Comparison of ENCODE assay signal across 15 cellular contexts in the genomic region with DNA sequence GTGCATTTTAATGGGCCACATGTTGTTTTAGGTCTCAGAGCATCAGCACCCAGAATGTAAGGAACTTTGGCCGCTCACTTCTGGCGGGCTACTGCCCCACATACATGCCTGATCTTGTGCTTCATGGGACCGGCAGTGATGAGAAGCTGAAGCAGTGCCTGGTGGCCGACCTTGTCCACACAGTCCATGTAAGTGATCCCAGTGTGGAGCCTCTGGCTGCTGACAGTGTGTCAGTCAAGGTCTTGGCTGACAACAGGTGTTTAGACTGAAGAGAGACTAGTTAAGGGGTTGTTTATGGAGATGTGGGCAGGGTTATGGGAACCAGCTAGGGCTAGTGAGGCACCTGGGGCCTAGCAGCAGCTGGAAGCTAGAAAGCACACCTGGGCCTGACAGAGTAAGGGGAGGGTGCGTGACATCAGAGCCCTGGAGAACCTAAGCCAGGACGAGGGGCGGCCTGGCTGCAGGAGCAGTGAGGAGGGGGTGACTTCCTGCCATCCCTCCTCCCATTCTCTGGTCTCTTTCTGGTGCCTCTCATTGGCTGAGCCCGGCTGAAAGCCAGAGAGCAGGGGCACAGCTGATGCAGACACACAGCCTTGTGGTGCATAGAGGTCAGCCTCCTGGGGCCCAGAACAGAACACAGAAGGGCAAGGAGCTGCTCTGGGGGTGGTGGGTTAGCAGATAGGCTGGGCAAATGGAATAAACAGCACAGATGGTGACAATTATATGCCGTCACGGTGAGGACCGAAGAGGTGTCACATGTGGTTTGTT.
DNase-seq lines count a peak whose midpoint lies in the region; ATAC-seq and TF ChIP-seq lines count a peak whose summit lies in the region.
"Had no signal": no experiment of that assay in that cellular context is flagged by ENCODE, and none has a peak within 500 bp of the region (broad histone marks: within the 10 kb centered on the region; RNA-seq: fewer than 3 reads in every experiment).

No MANE protein-coding gene starts in this region.

- TF ChIP-seq POLR2A in upper lobe of left lung (IDR thresholded peaks at IDR 0.05): no peak

- no peak overlapping the region for H3K27ac Mint-ChIP-seq in activated CD8-positive, alpha-beta T cell treated with anti-CD3 and anti-CD28 coated beads for 36 hours
- H3K27ac Mint-ChIP-seq: T-helper 17 cell had no signal

- POLR2A ChIA-PET in SK-N-SH (lab: Yijun Ruan, JAX): no interaction called here
- POLR2A ChIA-PET in activated CD8-positive, alpha-beta T cell treated with anti-CD3 and anti-CD28 coated beads for 36 hours (lab: Charles Lee): no interaction called here

- H3K79me2 ChIP-seq in SK-N-SH (ENCODE audit: insufficient read depth): no peaks in the 10 kb centered on the region; the same call in 1 of the 2 replicates

- TF ChIP-seq EP300 in SK-N-SH (IDR thresholded peaks at IDR 0.05; ENCODE audit: borderline replicate concordance in 1 of 2, low read depth in 1 of 2, low read length in 1 of 2): no peak
- no peak for TF ChIP-seq EP300 in upper lobe of left lung (IDR thresholded peaks at IDR 0.05)

- no peaks in the 10 kb centered on the region for H3K9me3 ChIP-seq in heart right ventricle
- H3K9me3 ChIP-seq in SK-N-SH: no peaks in the 10 kb centered on the region
- H3K9me3 ChIP-seq in upper lobe of left lung: no peaks in the 10 kb centered on the region
- H3K9me3 ChIP-seq: lower lobe of right lung had no signal

- peak in 5 of 8 donors; percentile 4 to 53 (median 18) for ATAC-seq in heart right ventricle
- ATAC-seq in left lobe of liver: peak; percentile 16
- peak; percentile 6 to 9 for ATAC-seq in upper lobe of left lung (ENCODE audit: low FRiP score in 2 of 2)
- ATAC-seq in GM19023 (IDR thresholded peaks at IDR 0.05; ENCODE audit: unreplicated experiment): no peak
- ATAC-seq in activated CD8-positive, alpha-beta T cell treated with anti-CD3 and anti-CD28 coated beads for 36 hours: no peak
- ATAC-seq in HG02588 (IDR thresholded peaks at IDR 0.05; ENCODE audit: unreplicated experiment): no peak
- ATAC-seq: PC-3, T-helper 17 cell had no signal

- H3K9ac ChIP-seq in SK-N-SH: no peak overlapping the region

- H3K4me3 ChIP-seq in heart right ventricle (no peak overlapping the region), SK-N-SH (ENCODE audit: low read depth in 2 of 2, low read length in 1 of 2) (no peak overlapping the region), upper lobe of left lung (no peak overlapping the region)
- H3K4me3 ChIP-seq: lower lobe of right lung had no signal

- H3K27me3 ChIP-seq in heart right ventricle (no peaks in the 10 kb centered on the region), SK-N-SH (ENCODE audit: insufficient read depth) (no peaks in the 10 kb centered on the region), upper lobe of left lung (no peaks in the 10 kb centered on the region)

- no peaks in the 10 kb centered on the region for H3K27me3 Mint-ChIP-seq in activated CD8-positive, alpha-beta T cell treated with anti-CD3 and anti-CD28 coated beads for 36 hours
- H3K27me3 Mint-ChIP-seq: T-helper 17 cell had no signal

- no peak overlapping the region for H2AFZ ChIP-seq in SK-N-SH (ENCODE audit: low read depth)

- CTCF ChIA-PET in SK-N-SH (lab: Yijun Ruan, JAX): interaction anchor here (0.6 to 2.8 kb wide), 10 partner anchors 13 to 333 kb away, joined by 3 to 21 read pairs (median 5); no protein-coding TSS in a partner anchor
- CTCF ChIA-PET in activated CD8-positive, alpha-beta T cell treated with anti-CD3 and anti-CD28 coated beads for 36 hours (lab: Charles Lee): interaction anchor here (1.0 kb wide), 1 partner anchor 14 kb away, joined by 3 read pairs; no protein-coding TSS in a partner anchor

- no peak for DNase-seq in heart right ventricle
- no peak for DNase-seq in cardiac septum (ENCODE audit: low spot score)
- peak; percentile 77 for DNase-seq in SK-N-SH
- no peak for DNase-seq in left lobe of liver (ENCODE audit: low spot score)
- no peak for DNase-seq in upper lobe of left lung
- no peak for DNase-seq in activated CD8-positive, alpha-beta T cell treated with anti-CD3 and anti-CD28 coated beads for 36 hours
- DNase-seq: activated CD4-positive, alpha-beta T cell treated with anti-CD3 and anti-CD28 coated beads, Interleukin-2, amount 50 U/mL, for 4 hours; activated effector memory CD4-positive, alpha-beta T cell treated with Interleukin-2 at 50 U/mL for 16 hours; IMR-90; lower lobe of right lung; PC-3; stimulated activated CD4-positive, alpha-beta T cell treated with anti-CD3 and anti-CD28 coated beads, Interleukin-2, amount 100 ng/mL, for 24 hours; T-helper 17 cell had no signal

- no peak for TF ChIP-seq RAD21 in SK-N-SH (IDR thresholded peaks at IDR 0.05; ENCODE audit: low read length)

- peak overlapping the region in 1 of 10 donors; percentile 3 for H3K27ac ChIP-seq in heart right ventricle
- peak overlapping the region in 1 of 2 experiments; percentile 92; a peak in 2 of 4 replicates for H3K27ac ChIP-seq in SK-N-SH (ENCODE audit: low read depth in 2 of 2, low read length in 1 of 2)
- no peak overlapping the region for H3K27ac ChIP-seq in upper lobe of left lung
- H3K27ac ChIP-seq: lower lobe of right lung had no signal

- H3F3A ChIP-seq in SK-N-SH (replicated peaks; ENCODE audit: insufficient read depth): peaks cover 14% of the 10 kb centered on the region

- H3K4me2 ChIP-seq in SK-N-SH: no peak overlapping the region

- no peak for TF ChIP-seq CTCF in heart right ventricle (IDR thresholded peaks at IDR 0.05)
- TF ChIP-seq CTCF in SK-N-SH (IDR thresholded peaks at IDR 0.05): no peak
- no peak for TF ChIP-seq CTCF in upper lobe of left lung (IDR thresholded peaks at IDR 0.05)
- no peak for TF ChIP-seq CTCF in activated CD8-positive, alpha-beta T cell treated with anti-CD3 and anti-CD28 coated beads for 36 hours (IDR thresholded peaks at IDR 0.05)

- H3K9me2 ChIP-seq in SK-N-SH: no peaks in the 10 kb centered on the region

- H3K36me3 Mint-ChIP-seq in activated CD8-positive, alpha-beta T cell treated with anti-CD3 and anti-CD28 coated beads for 36 hours (ENCODE audit: low read depth): peaks cover 24% of the 10 kb centered on the region

- WGBS in heart right ventricle, 2 donors: 70 to 71% methylated on average over 11 of the region's 11 CpGs
- WGBS in SK-N-SH (ENCODE audit: low lambda C conversion rate): 78% methylated on average over 9 of the region's 11 CpGs
- 77 to 79% methylated on average over 11 of the region's 11 CpGs for WGBS in upper lobe of left lung, 2 donors

- H3K36me3 ChIP-seq in heart right ventricle (peaks cover 0 to 98% (median 31%) of the 10 kb centered on the region in 9 donors), SK-N-SH (replicated peaks in 1 of 2; ENCODE audit: control insufficient read depth in 1 of 2, insufficient read depth in 2 of 2, low read length in 1 of 2) (peaks cover 0 to 19% of the 10 kb centered on the region in 2 experiments), upper lobe of left lung (peaks cover 25 to 44% (median 35%) of the 10 kb centered on the region in 4 donors)

- H3K4me1 ChIP-seq in heart right ventricle (peaks cover 0 to 28% (median 12%) of the 10 kb centered on the region in 9 donors), SK-N-SH (ENCODE audit: control insufficient read depth in 1 of 2, insufficient read depth in 2 of 2, low read depth in 1 of 2, low read length in 1 of 2) (peaks cover 18 to 37% of the 10 kb centered on the region in 2 experiments; a peak in 3 of 4 replicates), upper lobe of left lung (no peaks in the 10 kb centered on the region)
- H3K4me1 ChIP-seq: lower lobe of right lung had no signal

- peaks cover 7% of the 10 kb centered on the region for H3K4me1 Mint-ChIP-seq in activated CD8-positive, alpha-beta T cell treated with anti-CD3 and anti-CD28 coated beads for 36 hours (ENCODE audit: low read depth)

- H3K4me3 Mint-ChIP-seq in activated CD8-positive, alpha-beta T cell treated with anti-CD3 and anti-CD28 coated beads for 36 hours: no peak overlapping the region
- H3K4me3 Mint-ChIP-seq: T-helper 17 cell had no signal

- no peaks in the 10 kb centered on the region for H3K9me3 Mint-ChIP-seq in activated CD8-positive, alpha-beta T cell treated with anti-CD3 and anti-CD28 coated beads for 36 hours

- no peaks in the 10 kb centered on the region; the same call in 1 of the 2 replicates for H4K20me1 ChIP-seq in SK-N-SH (ENCODE audit: insufficient read depth)

- intact Hi-C loops in heart right ventricle (cut with DNase I) (loop anchor here in 1 of 10 donors (10.0 kb wide), 1 partner anchor 234 kb away; the partner anchor contains the start of gene RAPGEF2), cardiac septum (cut with DNase I) (no loop called here)
- intact Hi-C loops in activated CD8-positive, alpha-beta T cell treated with anti-CD3 and anti-CD28 coated beads for 36 hours (cut with micrococcal nuclease): no loop called here

TF ChIP-seq in SK-N-SH, 30 proteins besides CTCF, POLR2A, EP300 and RAD21:
- TF ChIP-seq ELF1 (IDR thresholded peaks at IDR 0.05): no peak
- TF ChIP-seq, protein P1, sequence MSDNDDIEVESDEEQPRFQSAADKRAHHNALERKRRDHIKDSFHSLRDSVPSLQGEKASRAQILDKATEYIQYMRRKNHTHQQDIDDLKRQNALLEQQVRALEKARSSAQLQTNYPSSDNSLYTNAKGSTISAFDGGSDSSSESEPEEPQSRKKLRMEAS (IDR thresholded peaks at IDR 0.05; ENCODE audit: low read depth): no peak
- peak; percentile 82; the same call in 1 of the 2 replicates for TF ChIP-seq GATA2 (CRISPR knock-in tag; IDR thresholded peaks at IDR 0.05)
- TF ChIP-seq CHD2 (IDR thresholded peaks at IDR 0.05; ENCODE audit: low read length, partially characterized antibody): peak; percentile 70
- TF ChIP-seq FOXJ3 (CRISPR knock-in tag; IDR thresholded peaks at IDR 0.05): peak; percentile 13; the same call in 1 of the 2 replicates

Comparison
In these comparisons a context has a peak if more than half of its experiments do, and no peak if none do; other contexts are left out.
1. ATAC-seq: peak in heart right ventricle (5 of 8), left lobe of liver (single experiment) and upper lobe of left lung (2 of 2); none in GM19023 (single experiment), activated CD8-positive, alpha-beta T cell treated with anti-CD3 and anti-CD28 coated beads for 36 hours (single experiment) and HG02588 (single experiment).